ENCODE assay signal across 17 cellular contexts in genomic region chr5:75081510-75081909, GRCh38. TPM values are rescaled to one million over a fixed set of nuclear protein-coding genes. Genes with fewer than 3 reads are reported as not detected.
DNase-seq lines count a peak whose midpoint lies in the region; ATAC-seq and TF ChIP-seq lines count a peak whose summit lies in the region.
"Had no signal": no experiment of that assay in that cellular context is flagged by ENCODE, and none has a peak within 500 bp of the region (broad histone marks: within the 10 kb centered on the region; RNA-seq: fewer than 3 reads in every experiment).

No MANE protein-coding gene starts in this region.

- no peaks in the 10 kb centered on the region for H4K20me1 ChIP-seq in HCT116 (ENCODE audit: insufficient read depth)
- H4K20me1 ChIP-seq in neural progenitor cell (ENCODE audit: low read depth), result no peaks in the 10 kb centered on the region
- H4K20me1 ChIP-seq: BLaER1 had no signal

- TF ChIP-seq RAD21 in HCT116 (IDR thresholded peaks at IDR 0.05; ENCODE audit: low read depth), result no peak

- H3K27me3 ChIP-seq in CD4-positive, CD25-positive, alpha-beta regulatory T cell (ENCODE audit: control insufficient read depth, insufficient read depth, low read length), result no peaks in the 10 kb centered on the region
- H3K27me3 ChIP-seq in HCT116 (ENCODE audit: insufficient read depth, low read length), result no peaks in the 10 kb centered on the region
- no peaks in the 10 kb centered on the region for H3K27me3 ChIP-seq in neural progenitor cell
- H3K27me3 ChIP-seq: BLaER1 had no signal

- H3K36me3 Mint-ChIP-seq in CD4-positive, CD25-positive, alpha-beta regulatory T cell, result no peaks in the 10 kb centered on the region
- H3K36me3 Mint-ChIP-seq in neural progenitor cell, result no peaks in the 10 kb centered on the region
- H3K36me3 Mint-ChIP-seq: CD14-positive monocyte; CD8-positive, alpha-beta T cell had no signal

- H3K4me3 Mint-ChIP-seq in CD4-positive, CD25-positive, alpha-beta regulatory T cell, result no peak overlapping the region
- no peak overlapping the region for H3K4me3 Mint-ChIP-seq in neural progenitor cell
- H3K4me3 Mint-ChIP-seq: CD14-positive monocyte; CD8-positive, alpha-beta T cell; H9 had no signal

- TF ChIP-seq CTCF in HCT116 (IDR thresholded peaks at IDR 0.05 in 2 of 3, conservative IDR thresholded peaks at IDR 0.05 in 1 of 3; ENCODE audit: borderline replicate concordance in 1 of 3, insufficient read depth in 1 of 3, low read depth in 2 of 3, low read length in 2 of 3) (no peak), VCaP (conservative IDR thresholded peaks at IDR 0.05) (no peak), neural progenitor cell (IDR thresholded peaks at IDR 0.05) (no peak)

- CTCF ChIA-PET in HCT116 (lab: Charles Lee), result no interaction called here

- no peak for DNase-seq in CD4-positive, CD25-positive, alpha-beta regulatory T cell
- DNase-seq in HCT116 (ENCODE audit: low read depth, low spot score) (no peak), neural progenitor cell (ENCODE audit: low spot score) (no peak)
- no peak for DNase-seq in stimulated activated CD4-positive, alpha-beta T cell treated with anti-CD3 and anti-CD28 coated beads, Interleukin-2, amount 100 ng/mL, for 48 hours
- DNase-seq in activated CD8-positive, alpha-beta memory T cell treated with anti-CD3 and anti-CD28 coated beads for 24 hours, result no peak
- DNase-seq: AML-193; Calu3; CD8-positive, alpha-beta T cell; GDM1; GOT3; H9; IMR-90 had no signal

- no peaks in the 10 kb centered on the region for H3K9me3 ChIP-seq in CD4-positive, CD25-positive, alpha-beta regulatory T cell (ENCODE audit: control insufficient read depth in 2 of 2, low read length in 2 of 2)
- no peaks in the 10 kb centered on the region for H3K9me3 ChIP-seq in HCT116 (ENCODE audit: control insufficient read depth in 1 of 2, insufficient read depth in 1 of 2, low read depth in 1 of 2, low read length in 2 of 2)
- no peaks in the 10 kb centered on the region for H3K9me3 ChIP-seq in neural progenitor cell (ENCODE audit: low read depth)
- H3K9me3 ChIP-seq: BLaER1 had no signal

- H3K79me2 ChIP-seq in HCT116 (ENCODE audit: insufficient read depth, low read length) (no peaks in the 10 kb centered on the region), neural progenitor cell (ENCODE audit: low read depth) (no peaks in the 10 kb centered on the region)

- H3K4me2 ChIP-seq in HCT116 (ENCODE audit: low read length) (no peak overlapping the region), neural progenitor cell (no peak overlapping the region)
- H3K4me2 ChIP-seq: BLaER1 had no signal

- H3K9me3 Mint-ChIP-seq in CD4-positive, CD25-positive, alpha-beta regulatory T cell, result no peaks in the 10 kb centered on the region
- H3K9me3 Mint-ChIP-seq in neural progenitor cell, result no peaks in the 10 kb centered on the region
- H3K9me3 Mint-ChIP-seq: CD14-positive monocyte; CD8-positive, alpha-beta T cell; H9 had no signal

- H3F3A ChIP-seq in neural progenitor cell (ENCODE audit: low read depth), result no peaks in the 10 kb centered on the region

- intact Hi-C loops in HCT116 (cut with micrococcal nuclease), result no loop called here

- H2AFZ ChIP-seq in HCT116 (ENCODE audit: low read depth, low read length, poor library complexity, severe bottlenecking) (peak overlapping the region; percentile 4), neural progenitor cell (replicated peaks) (peak overlapping the region; percentile 40)

- H3K4me1 ChIP-seq in CD4-positive, CD25-positive, alpha-beta regulatory T cell (ENCODE audit: control insufficient read depth, insufficient read depth, low read length, poor library complexity, severe bottlenecking), result peaks cover 27% of the 10 kb centered on the region
- H3K4me1 ChIP-seq in HCT116 (ENCODE audit: control insufficient read depth in 1 of 2, insufficient read depth in 2 of 2, low read length in 2 of 2) (no peaks in the 10 kb centered on the region), neural progenitor cell (no peaks in the 10 kb centered on the region)
- H3K4me1 ChIP-seq: BLaER1 had no signal

- H3K9ac ChIP-seq in HCT116 (ENCODE audit: low read length) (no peak overlapping the region), neural progenitor cell (no peak overlapping the region)
- H3K9ac ChIP-seq: BLaER1 had no signal

- POLR2A ChIA-PET in HCT116 (lab: Charles Lee), result no interaction called here

- no peaks in the 10 kb centered on the region for H3K9me2 ChIP-seq in HCT116 (ENCODE audit: insufficient read depth)

- no peak overlapping the region for H3K4me3 ChIP-seq in CD4-positive, CD25-positive, alpha-beta regulatory T cell (ENCODE audit: low read depth, low read length)
- H3K4me3 ChIP-seq in HCT116 (replicated peaks in 1 of 2; ENCODE audit: low read depth in 1 of 2, low read length in 2 of 2) (no peak overlapping the region), neural progenitor cell (no peak overlapping the region)
- H3K4me3 ChIP-seq: BLaER1, K562 had no signal

- H3K27ac ChIP-seq in CD4-positive, CD25-positive, alpha-beta regulatory T cell (ENCODE audit: insufficient read depth, low read length, poor library complexity, severe bottlenecking), result no peak overlapping the region
- H3K27ac ChIP-seq in HCT116 (ENCODE audit: low read depth, low read length) (no peak overlapping the region), VCaP (peak overlapping the region; percentile 39; the same call in 1 of the 2 replicates), neural progenitor cell (no peak overlapping the region)
- H3K27ac ChIP-seq: BLaER1 had no signal

- H3K36me3 ChIP-seq in CD4-positive, CD25-positive, alpha-beta regulatory T cell (ENCODE audit: control insufficient read depth, insufficient read depth, low read length), result no peaks in the 10 kb centered on the region
- H3K36me3 ChIP-seq in HCT116 (ENCODE audit: control insufficient read depth in 1 of 2, insufficient read depth in 2 of 2, low read length in 2 of 2) (no peaks in the 10 kb centered on the region), neural progenitor cell (no peaks in the 10 kb centered on the region)
- H3K36me3 ChIP-seq: BLaER1 had no signal

- H3K27ac Mint-ChIP-seq in CD4-positive, CD25-positive, alpha-beta regulatory T cell, result peak overlapping the region in 2 of 3 donors; percentile 69 to 90
- H3K27ac Mint-ChIP-seq in neural progenitor cell, result no peak overlapping the region
- H3K27ac Mint-ChIP-seq: CD14-positive monocyte; CD8-positive, alpha-beta T cell; H9 had no signal

- ATAC-seq in CD4-positive, CD25-positive, alpha-beta regulatory T cell (ENCODE audit: low read depth in 2 of 2), result no peak
- ATAC-seq in HCT116, result no peak
- no peak for ATAC-seq in GM19452 (IDR thresholded peaks at IDR 0.05; ENCODE audit: unreplicated experiment)
- ATAC-seq: CD8-positive, alpha-beta T cell; K562 had no signal

- no peak for TF ChIP-seq POLR2A in HCT116 (IDR thresholded peaks at IDR 0.05; ENCODE audit: borderline replicate concordance, extremely low read depth, insufficient read depth, insufficient read length)

- no peaks in the 10 kb centered on the region for H3K27me3 Mint-ChIP-seq in CD4-positive, CD25-positive, alpha-beta regulatory T cell
- peaks cover 2% of the 10 kb centered on the region for H3K27me3 Mint-ChIP-seq in neural progenitor cell (ENCODE audit: insufficient read depth, low read depth)

- BruUV-seq in HCT116 (replicated peaks; lab: Mats Ljungman, UMichigan), result no TSS peak

- peaks cover 15 to 46% (median 27%) of the 10 kb centered on the region in 4 donors for H3K4me1 Mint-ChIP-seq in CD4-positive, CD25-positive, alpha-beta regulatory T cell
- H3K4me1 Mint-ChIP-seq in neural progenitor cell, result peaks cover under 1% of the 10 kb centered on the region
- H3K4me1 Mint-ChIP-seq: CD14-positive monocyte, H9 had no signal

- RAD21 ChIA-PET in HCT116 (lab: Charles Lee; ENCODE audit: low non-redundant PET in 1 of 2, low total read pairs in 2 of 2, uncharacterized antibody in 2 of 2, unreplicated experiment in 2 of 2), result no interaction called here

TF ChIP-seq in HCT116, 20 proteins besides CTCF, POLR2A, EP300 and RAD21:
- no peak for TF ChIP-seq EGR1 (IDR thresholded peaks at IDR 0.05; ENCODE audit: low read depth)
- no peak for TF ChIP-seq YY1 (IDR thresholded peaks at IDR 0.05; ENCODE audit: extremely low read depth, insufficient replicate concordance, low read depth, low read length)
- TF ChIP-seq SIN3A (IDR thresholded peaks at IDR 0.05; ENCODE audit: low read depth), result no peak
- no peak for TF ChIP-seq JUND (IDR thresholded peaks at IDR 0.05)
- no peak for TF ChIP-seq EZH2phosphoT487 (IDR thresholded peaks at IDR 0.05; ENCODE audit: borderline replicate concordance)
- TF ChIP-seq ZBTB33 (IDR thresholded peaks at IDR 0.05; ENCODE audit: extremely low read depth, insufficient replicate concordance, low read length), result no peak
- no peak for TF ChIP-seq EZH2 (IDR thresholded peaks at IDR 0.05)
- TF ChIP-seq TCF7L2 (IDR thresholded peaks at IDR 0.05; ENCODE audit: borderline replicate concordance, extremely low read depth, insufficient read depth, insufficient read length), result no peak

RNA-seq across cellular contexts. Expression of gene GCNT4, which starts 29.2 kb away (rescaled TPM):
- 16.6 TPM for total RNA-seq in CD4-positive, CD25-positive, alpha-beta regulatory T cell
- 10 to 100 TPM in 2 of 4 donors, 1 to 10 TPM in 2; 7.6 to 15.0 (median 10.3) TPM for polyA plus RNA-seq in CD4-positive, CD25-positive, alpha-beta regulatory T cell
- 0.07 TPM for total RNA-seq in HCT116 (2021; ENCODE audit: unreplicated experiment)
- polyA plus RNA-seq in HCT116 (2012), result 0.01 TPM in 1 of 2 replicates, not detected in the other
- total RNA-seq in neural progenitor cell (ENCODE audit: low replicate concordance), result 0.17 and 0.25 TPM in 2 replicates
- total RNA-seq: K562 had no signal
- polyA plus RNA-seq: CD14-positive monocyte had no signal

Comparison
In these comparisons a context has a peak if more than half of its experiments do, and no peak if none do; other contexts are left out.
1. RNA of gene GCNT4, which starts 29.2 kb away (total RNA-seq): 16.6 TPM in CD4-positive, CD25-positive, alpha-beta regulatory T cell (single experiment); 0.17 to 0.25 TPM in neural progenitor cell and 0.07 TPM in HCT116 (single experiment); every median in the first group is over 10 times any median in the second.